17 cellular contexts compared by ENCODE assay signal in genomic region chr18:60100805-60101204, GRCh38.
"Had no signal": no experiment of that assay in that cellular context is flagged by ENCODE, and none has a peak within 500 bp of the region (broad histone marks: within the 10 kb centered on the region; RNA-seq: fewer than 3 reads in every experiment).

No MANE protein-coding gene starts in this region.

- H3K36me3 ChIP-seq: lower lobe of right lung, neutrophil, pancreas, sigmoid colon, spleen had no signal

- H3K4me1 Mint-ChIP-seq: stimulated activated memory B cell treated with anti-CD40 and anti-IgM and Interleukin-4, amounts not matched to agents 10 μg/mL and 1 μg/mL and 100 μg/mL, for 72 hours had no signal

- H3K27ac ChIP-seq: body of pancreas, hepatocyte, lower lobe of right lung, neutrophil, pancreas, sigmoid colon, spleen, testis had no signal

- H3K9me3 Mint-ChIP-seq: activated CD4-positive, alpha-beta memory T cell treated with anti-CD3 and anti-CD28 coated beads for 36 hours; stimulated activated memory B cell treated with anti-CD40 and anti-IgM and Interleukin-4, amounts not matched to agents 10 μg/mL and 1 μg/mL and 100 μg/mL, for 72 hours had no signal

- H3K4me3 ChIP-seq: body of pancreas, hepatocyte, lower lobe of right lung, pancreas, sigmoid colon, spleen, testis had no signal

- H2AFZ ChIP-seq: hepatocyte had no signal

- H3K27me3 ChIP-seq: body of pancreas, hepatocyte, neutrophil, pancreas, sigmoid colon, spleen, testis had no signal

- ATAC-seq: body of pancreas; left cardiac atrium; lower lobe of right lung; natural killer cell treated with Interleukin-12 subunit alpha and Interleukin-12 subunit beta and Interleukin-15 and Interleukin-18, amount 100 ng/mL, for 72 hours; pancreas; stimulated activated memory B cell treated with anti-CD40 and anti-IgM and Interleukin-4, amounts not matched to agents 10 μg/mL and 1 μg/mL and 100 μg/mL, for 72 hours had no signal

- H3K4me2 ChIP-seq: hepatocyte had no signal

- H3K9me3 ChIP-seq: body of pancreas, lower lobe of right lung, neutrophil, pancreas, spleen, testis had no signal

- H3K4me3 Mint-ChIP-seq: activated CD4-positive, alpha-beta memory T cell treated with anti-CD3 and anti-CD28 coated beads for 36 hours; activated naive CD8-positive, alpha-beta T cell; natural killer cell treated with Interleukin-12 subunit alpha and Interleukin-12 subunit beta and Interleukin-15 and Interleukin-18, amount 100 ng/mL, for 72 hours; stimulated activated memory B cell treated with anti-CD40 and anti-IgM and Interleukin-4, amounts not matched to agents 10 μg/mL and 1 μg/mL and 100 μg/mL, for 72 hours; type B pancreatic cell had no signal

- H3K4me1 ChIP-seq: body of pancreas, lower lobe of right lung, pancreas, sigmoid colon, spleen, testis had no signal

- H3K27me3 Mint-ChIP-seq: activated CD4-positive, alpha-beta memory T cell treated with anti-CD3 and anti-CD28 coated beads for 36 hours; type B pancreatic cell had no signal

- H3K79me2 ChIP-seq: hepatocyte had no signal

- DNase-seq: activated CD4-positive, alpha-beta memory T cell treated with anti-CD3 and anti-CD28 coated beads for 36 hours; activated T-cell treated with anti-CD3 and anti-CD28 coated beads for 4 hours; body of pancreas; caudate nucleus; left cardiac atrium; lower lobe of right lung; pancreas; sigmoid colon; spleen; stimulated activated CD4-positive, alpha-beta T cell treated with anti-CD3 and anti-CD28 coated beads, Interleukin-4, amount 100 ng/mL, for 4 hours; testis had no signal

- H3K27ac Mint-ChIP-seq: activated CD4-positive, alpha-beta memory T cell treated with anti-CD3 and anti-CD28 coated beads for 36 hours; activated naive CD8-positive, alpha-beta T cell; natural killer cell treated with Interleukin-12 subunit alpha and Interleukin-12 subunit beta and Interleukin-15 and Interleukin-18, amount 100 ng/mL, for 72 hours; stimulated activated memory B cell treated with anti-CD40 and anti-IgM and Interleukin-4, amounts not matched to agents 10 μg/mL and 1 μg/mL and 100 μg/mL, for 72 hours; type B pancreatic cell had no signal

- H3K36me3 Mint-ChIP-seq: activated CD4-positive, alpha-beta memory T cell treated with anti-CD3 and anti-CD28 coated beads for 36 hours; activated naive CD8-positive, alpha-beta T cell; natural killer cell treated with Interleukin-12 subunit alpha and Interleukin-12 subunit beta and Interleukin-15 and Interleukin-18, amount 100 ng/mL, for 72 hours; stimulated activated memory B cell treated with anti-CD40 and anti-IgM and Interleukin-4, amounts not matched to agents 10 μg/mL and 1 μg/mL and 100 μg/mL, for 72 hours; type B pancreatic cell had no signal
